Comparison of ENCODE assay signal across 24 cellular contexts in genomic region chr7:68707146-68707545, GRCh38.
"Had no signal": no experiment of that assay in that cellular context is flagged by ENCODE, and none has a peak within 500 bp of the region (broad histone marks: within the 10 kb centered on the region; RNA-seq: fewer than 3 reads in every experiment).

No MANE protein-coding gene starts in this region.

- H3K4me3 ChIP-seq: adrenal gland, esophagus muscularis mucosa, heart right ventricle, right lobe of liver, skin epidermis, thoracic aorta, vagina had no signal

- H3K27ac ChIP-seq: adrenal gland, esophagus muscularis mucosa, heart right ventricle, right lobe of liver, skin epidermis, thoracic aorta, vagina had no signal

- DNase-seq: activated CD4-positive, alpha-beta T cell treated with anti-CD3 and anti-CD28 coated beads for 36 hours; activated CD4-positive, CD25-positive, alpha-beta regulatory T cell; activated CD8-positive, alpha-beta memory T cell treated with anti-CD3 and anti-CD28 coated beads, Interleukin-2, amount 10 ng/mL, durations not matched to agents 7 days and 5 days; activated CD8-positive, alpha-beta T cell treated with anti-CD3 and anti-CD28 coated beads, Interleukin-2, amount 10 ng/mL, durations not matched to agents 7 days and 5 days; activated effector memory CD4-positive, alpha-beta T cell treated with anti-CD3 and anti-CD28 coated beads, Interleukin-2, amount 50 U/mL, for 16 hours; activated naive CD4-positive, alpha-beta T cell treated with anti-CD3 and anti-CD28 coated beads for 36 hours; activated naive CD8-positive, alpha-beta T cell treated with anti-CD3 and anti-CD28 coated beads for 36 hours; adrenal gland; aorta; brain microvascular endothelial cell; cortex of kidney; foreskin melanocyte; heart right ventricle; midbrain; naive thymus-derived CD4-positive, alpha-beta T cell; occipital lobe; right lobe of liver; stimulated activated CD4-positive, alpha-beta T cell treated with anti-CD3 and anti-CD28 coated beads, Interleukin-4, amount 100 ng/mL, for 24 hours; trophoblast cell had no signal

- H3K9me3 ChIP-seq: adrenal gland, esophagus muscularis mucosa, right lobe of liver, thoracic aorta, vagina had no signal

- H3K27me3 ChIP-seq: adrenal gland, brain microvascular endothelial cell, esophagus muscularis mucosa, right lobe of liver, vagina had no signal

- ATAC-seq: activated CD4-positive, alpha-beta T cell treated with anti-CD3 and anti-CD28 coated beads for 36 hours; activated CD8-positive, alpha-beta memory T cell treated with anti-CD3 and anti-CD28 coated beads, Interleukin-2, amount 10 ng/mL, durations not matched to agents 7 days and 5 days; activated CD8-positive, alpha-beta T cell treated with anti-CD3 and anti-CD28 coated beads, Interleukin-2, amount 10 ng/mL, durations not matched to agents 7 days and 5 days; heart right ventricle; naive thymus-derived CD4-positive, alpha-beta T cell; right lobe of liver; stimulated activated effector memory CD8-positive, alpha-beta T cell treated with anti-CD3 and anti-CD28 coated beads, Interleukin-12 subunit alpha, Interleukin-12 subunit beta, amount 100 ng/mL, for 72 hours had no signal

- H3K36me3 ChIP-seq: adrenal gland, brain microvascular endothelial cell, esophagus muscularis mucosa, heart right ventricle, right lobe of liver, thoracic aorta, vagina had no signal

- H3K4me1 ChIP-seq: adrenal gland, esophagus muscularis mucosa, heart right ventricle, right lobe of liver, vagina had no signal
